Comparison of ENCODE assay signal across 1 cellular context in genomic region chr9:71741841-71742648, GRCh38.
TF ChIP-seq lines count a peak whose summit lies in the region.

No MANE protein-coding gene starts in this region.

TF ChIP-seq in HepG2, 621 proteins besides CTCF, POLR2A, EP300 and RAD21 (continued from another document):
- TF ChIP-seq ZNF770 (CRISPR knock-in tag; IDR thresholded peaks at IDR 0.05) = no peak
- TF ChIP-seq PHB2 (IDR thresholded peaks at IDR 0.05; ENCODE audit: partially characterized antibody) = no peak
- no peak for TF ChIP-seq TEF (CRISPR knock-in tag; IDR thresholded peaks at IDR 0.05)
- no peak for TF ChIP-seq ZNF607 (CRISPR knock-in tag; IDR thresholded peaks at IDR 0.05; ENCODE audit: borderline replicate concordance)
- no peak for TF ChIP-seq ZNF232 (CRISPR knock-in tag; IDR thresholded peaks at IDR 0.05; ENCODE audit: borderline replicate concordance)
- TF ChIP-seq ZNF780A (CRISPR knock-in tag; IDR thresholded peaks at IDR 0.05) = no peak
- TF ChIP-seq ZNF598 (CRISPR knock-in tag; IDR thresholded peaks at IDR 0.05; ENCODE audit: borderline replicate concordance) = no peak
- TF ChIP-seq ZNF691 (CRISPR knock-in tag; IDR thresholded peaks at IDR 0.05; ENCODE audit: borderline replicate concordance, low read depth) = no peak
- TF ChIP-seq RORA (CRISPR knock-in tag; IDR thresholded peaks at IDR 0.05) = no peak
- TF ChIP-seq TCF12 (IDR thresholded peaks at IDR 0.05) = no peak
- TF ChIP-seq TCF12 (CRISPR knock-in tag; IDR thresholded peaks at IDR 0.05) = no peak
- TF ChIP-seq ZMAT3 (CRISPR knock-in tag; conservative IDR thresholded peaks at IDR 0.05) = no peak
- TF ChIP-seq ZZZ3 (CRISPR knock-in tag; IDR thresholded peaks at IDR 0.05; ENCODE audit: borderline replicate concordance) = no peak
- TF ChIP-seq TFDP2 (CRISPR knock-in tag; IDR thresholded peaks at IDR 0.05) = no peak
- TF ChIP-seq SRF (IDR thresholded peaks at IDR 0.05; ENCODE audit: low read depth, low read length) = no peak
- no peak for TF ChIP-seq ZNF296 (CRISPR knock-in tag; conservative IDR thresholded peaks at IDR 0.05)
- no peak for TF ChIP-seq ZNF761 (CRISPR knock-in tag; conservative IDR thresholded peaks at IDR 0.05)
- no peak for TF ChIP-seq ZNF550 (CRISPR knock-in tag; IDR thresholded peaks at IDR 0.05; ENCODE audit: borderline replicate concordance)
- no peak for TF ChIP-seq ZSCAN12 (CRISPR knock-in tag; IDR thresholded peaks at IDR 0.05)
- TF ChIP-seq SMAD9 (CRISPR knock-in tag; IDR thresholded peaks at IDR 0.05) = no peak
- TF ChIP-seq RFXAP (CRISPR knock-in tag; IDR thresholded peaks at IDR 0.05; ENCODE audit: borderline replicate concordance) = no peak
- TF ChIP-seq IRX3 (CRISPR knock-in tag; IDR thresholded peaks at IDR 0.05; ENCODE audit: borderline replicate concordance, low read depth) = no peak
